ENCODE assay signal across 1 cellular context in the genomic region with DNA sequence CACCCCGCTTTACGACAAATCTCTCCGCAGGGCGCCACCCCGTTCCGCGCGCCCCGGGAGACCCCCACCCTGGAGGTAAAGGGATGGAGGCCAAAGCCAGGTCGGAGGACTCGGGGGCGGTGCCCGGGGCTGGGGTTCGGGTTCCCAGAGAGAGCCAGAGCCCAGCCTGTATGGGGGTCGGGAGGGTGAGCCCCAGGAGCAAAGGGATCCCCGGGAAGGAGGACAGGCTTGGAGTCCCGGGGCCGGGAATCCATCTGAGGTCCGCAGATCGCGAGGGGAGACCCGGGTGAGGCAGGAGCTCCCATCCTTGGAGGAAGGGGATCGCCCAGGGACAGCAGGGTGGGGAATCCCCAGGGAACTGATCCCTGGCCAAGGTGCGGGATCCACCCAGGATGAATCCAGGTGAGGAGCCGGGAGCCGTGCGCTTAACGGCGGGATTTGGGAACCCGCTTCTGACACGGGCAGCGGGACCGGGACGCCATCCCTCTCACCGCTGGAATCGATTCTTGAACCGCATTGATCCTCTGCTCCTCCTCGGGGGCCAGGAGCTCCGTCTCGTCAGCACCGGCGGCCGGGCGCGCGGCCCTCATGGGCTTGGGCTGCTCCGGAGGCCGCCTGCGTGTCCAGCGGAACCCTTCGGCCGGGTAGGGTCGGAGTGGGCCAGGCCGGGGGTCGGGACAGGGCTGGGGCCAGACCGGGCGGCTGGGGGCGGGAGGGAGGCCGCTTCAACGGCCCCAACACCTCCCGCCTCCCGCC.
TF ChIP-seq lines count a peak whose summit lies in the region.

MMD (minus strand) TSS at position 657 of the 756 bp plus-strand sequence; CDS start at position 517, 140 bp downstream.

TF ChIP-seq in IMR-90, 13 proteins besides CTCF, POLR2A, EP300 and RAD21 (continued from another document):
- TF ChIP-seq, protein P1, sequence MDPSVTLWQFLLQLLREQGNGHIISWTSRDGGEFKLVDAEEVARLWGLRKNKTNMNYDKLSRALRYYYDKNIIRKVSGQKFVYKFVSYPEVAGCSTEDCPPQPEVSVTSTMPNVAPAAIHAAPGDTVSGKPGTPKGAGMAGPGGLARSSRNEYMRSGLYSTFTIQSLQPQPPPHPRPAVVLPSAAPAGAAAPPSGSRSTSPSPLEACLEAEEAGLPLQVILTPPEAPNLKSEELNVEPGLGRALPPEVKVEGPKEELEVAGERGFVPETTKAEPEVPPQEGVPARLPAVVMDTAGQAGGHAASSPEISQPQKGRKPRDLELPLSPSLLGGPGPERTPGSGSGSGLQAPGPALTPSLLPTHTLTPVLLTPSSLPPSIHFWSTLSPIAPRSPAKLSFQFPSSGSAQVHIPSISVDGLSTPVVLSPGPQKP (IDR thresholded peaks at IDR 0.05; ENCODE audit: borderline replicate concordance, low read depth, low read length): no peak
